Comparison of ENCODE assay signal across 5 cellular contexts in genomic region chr1:161571703-161572102, GRCh38. TPM values are rescaled to one million over a fixed set of nuclear protein-coding genes. Genes with fewer than 3 reads are reported as not detected.
"Had no signal": no experiment of that assay in that cellular context is flagged by ENCODE, and none has a peak within 500 bp of the region (broad histone marks: within the 10 kb centered on the region; RNA-seq: fewer than 3 reads in every experiment).

No MANE protein-coding gene starts in this region.

RNA-seq across cellular contexts. Expression of gene FCGR3A, which starts 22.1 kb away (rescaled TPM):
- total RNA-seq: HT-29, IMR-90, M059J, SK-MEL-5 had no signal
- polyA plus RNA-seq: IMR-90, SK-N-SH had no signal

RNA-seq across cellular contexts. Expression of gene FCGR3B, which starts 59.3 kb away (rescaled TPM):
- total RNA-seq: HT-29, IMR-90, SK-MEL-5 had no signal
- polyA plus RNA-seq: IMR-90, SK-N-SH had no signal
